Comparison of ENCODE assay signal across 8 cellular contexts in the genomic region with DNA sequence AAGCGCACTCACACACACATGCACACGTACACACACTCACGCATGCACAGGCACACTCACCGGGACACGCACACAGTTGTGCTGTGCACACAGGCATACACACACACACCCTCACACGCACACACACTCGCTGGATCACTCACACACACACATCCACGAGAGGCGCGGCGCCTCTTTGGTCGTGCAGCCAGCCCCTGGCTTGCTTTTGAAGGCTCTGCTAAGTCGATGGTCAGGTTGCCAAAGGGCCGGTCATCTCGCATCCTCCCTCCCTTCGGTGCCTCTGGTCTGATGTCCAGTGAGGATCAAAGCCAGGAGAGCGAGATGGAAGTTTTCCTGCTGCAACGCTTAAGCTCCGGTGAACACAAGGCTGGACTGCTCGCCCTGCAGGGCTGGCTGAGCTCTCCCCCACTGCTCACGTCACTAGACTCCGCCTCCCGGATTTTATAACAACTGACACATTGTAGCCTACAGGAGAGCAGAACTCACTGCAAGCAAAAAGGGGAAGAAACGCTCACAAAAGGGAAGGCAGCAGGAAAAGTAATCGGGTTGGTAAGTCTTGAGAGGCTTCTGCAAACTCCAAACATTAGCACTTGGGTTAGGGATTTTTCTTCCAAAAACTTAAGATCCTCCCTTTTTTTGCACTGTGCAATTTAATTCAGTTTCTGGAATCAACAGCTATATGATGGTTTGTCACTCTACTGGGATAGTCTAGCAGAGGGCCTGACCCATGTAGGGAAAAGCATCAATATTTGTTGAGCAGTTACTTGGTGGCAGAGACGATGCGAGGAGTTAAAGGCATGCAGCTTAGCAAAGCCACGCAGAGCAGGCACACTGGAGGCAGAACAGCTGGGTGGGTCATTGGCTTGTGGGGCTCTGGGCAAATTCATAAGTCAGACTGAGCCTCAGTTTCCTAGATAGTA. TPM values are rescaled to one million over a fixed set of nuclear protein-coding genes. Genes with fewer than 3 reads are reported as not detected.
DNase-seq lines count a peak whose midpoint lies in the region; ATAC-seq, FAIRE-seq and TF ChIP-seq lines count a peak whose summit lies in the region.

A gene (minus strand): TSS at position 374 of the 920 bp plus-strand sequence. CDS start 695 bp downstream, outside the sequence.

- H4K20me1 ChIP-seq in hepatocyte (ENCODE audit: insufficient read depth, poor library complexity, severe bottlenecking), result no peaks in the 10 kb centered on the region

- TF ChIP-seq POLR2A in GM12892 (IDR thresholded peaks at IDR 0.05; ENCODE audit: low read depth, low read length), result peak; percentile 55

- no peaks in the 10 kb centered on the region for H3K36me3 ChIP-seq in hepatocyte (replicated peaks; ENCODE audit: insufficient read depth, low read depth)

- 7% methylated on average over 28 of the region's 28 CpGs for WGBS in hepatocyte (ENCODE audit: low lambda C conversion rate, missing lambda C conversion rate)

- no peaks in the 10 kb centered on the region for H3K9me3 ChIP-seq in hepatocyte (ENCODE audit: low read depth)

- H3K27me3 ChIP-seq in hepatocyte, result no peaks in the 10 kb centered on the region

- in situ Hi-C loops in astrocyte of the cerebellum (cut with HindIII; ENCODE audit: low sequenced_read_pairs), result no loop called here

- peak within 1 kb of the TSS; percentile 82 for H3K27ac ChIP-seq in hepatocyte

- H3K4me3 ChIP-seq in astrocyte of the cerebellum (ENCODE audit: low read depth, low read length), result peak within 1 kb of the TSS; percentile 53
- H3K4me3 ChIP-seq in hepatocyte, result peak within 1 kb of the TSS; percentile 77

- H3K79me2 ChIP-seq in hepatocyte, result peaks cover 12% of the 10 kb centered on the region

- peak; percentile 91 for FAIRE-seq in GM12892 (lab: Jason Lieb, UNC)

- peak within 1 kb of the TSS; percentile 81 for H2AFZ ChIP-seq in hepatocyte

- H3K4me1 ChIP-seq in hepatocyte (ENCODE audit: insufficient read depth), result peaks cover 12% of the 10 kb centered on the region

- peak within 1 kb of the TSS; percentile 90 for H3K4me2 ChIP-seq in hepatocyte

- peak; percentile 100 for ATAC-seq in HG02884 (IDR thresholded peaks at IDR 0.05; ENCODE audit: unreplicated experiment)

- DNase-seq in GM12892 (ENCODE audit: insufficient read length) (peak; percentile 73), NCI-H1694 (lab: John Stamatoyannopoulos, UW) (peak; percentile 48), T-helper 2 cell (peak; percentile 16 to 88 (median 60)), astrocyte of the cerebellum (ENCODE audit: low read depth) (peak; percentile 81), hepatocyte (ENCODE audit: low spot score) (peak; percentile 93), renal cortical epithelial cell (ENCODE audit: low read depth) (peak; percentile 89), mesenteric fat pad (ENCODE audit: low spot score) (no peak)

- TF ChIP-seq CTCF in astrocyte of the cerebellum (IDR thresholded peaks at IDR 0.05; ENCODE audit: low read depth, low read length, missing control alignments) (peak; percentile 48), hepatocyte (IDR thresholded peaks at IDR 0.05; ENCODE audit: poor library complexity) (peak; percentile 8)

- no peaks in the 10 kb centered on the region for H3K9me2 ChIP-seq in hepatocyte (replicated peaks; ENCODE audit: insufficient read depth)

RNA-seq across cellular contexts. Expression of the gene that starts here (rescaled TPM):
- 7.3 TPM for polyA plus RNA-seq in GM12892 (2012; ENCODE audit: missing spikeins)
- total RNA-seq in hepatocyte (6.8 and 8.3 TPM in 2 replicates), renal cortical epithelial cell (5.4 and 16.0 TPM in 2 replicates), mesenteric fat pad (2.7 TPM)
- 7.4 and 7.9 TPM in 2 replicates for polyA plus RNA-seq in hepatocyte
